Comparison of ENCODE assay signal across 25 cellular contexts in genomic region chr13:43293986-43294880, GRCh38.
"Had no signal": no experiment of that assay in that cellular context is flagged by ENCODE, and none has a peak within 500 bp of the region (broad histone marks: within the 10 kb centered on the region; RNA-seq: fewer than 3 reads in every experiment).

No MANE protein-coding gene starts in this region.

- H3K36me3 Mint-ChIP-seq: activated naive CD4-positive, alpha-beta T cell treated with anti-CD3 and anti-CD28 coated beads, Interleukin-2, amount 50 U/mL, for 72 hours; WTC11 had no signal

- H3K4me1 ChIP-seq: ascending aorta, Peyer's patch had no signal

- H3K27me3 ChIP-seq: ascending aorta, brain microvascular endothelial cell, cardiac muscle cell, Peyer's patch, SJSA1 had no signal

- H3K4me3 ChIP-seq: ascending aorta, cardiac muscle cell, Peyer's patch, SJSA1 had no signal

- H3K4me1 Mint-ChIP-seq: activated CD4-positive, alpha-beta T cell treated with anti-CD3 and anti-CD28 coated beads, Interleukin-2, amount 10 ng/mL, durations not matched to agents 24 days and 14 days; activated naive CD8-positive, alpha-beta T cell treated with anti-CD3 and anti-CD28 coated beads, Interleukin-2, amount 50 U/mL, for 24 hours had no signal

- H3K27ac ChIP-seq: ascending aorta, brain microvascular endothelial cell, cardiac muscle cell, Peyer's patch, SJSA1 had no signal

- H3K9me3 ChIP-seq: ascending aorta, Peyer's patch, SJSA1 had no signal

- H3K9me3 Mint-ChIP-seq: activated CD4-positive, alpha-beta T cell treated with anti-CD3 and anti-CD28 coated beads, Interleukin-2, amount 10 ng/mL, durations not matched to agents 24 days and 14 days; activated naive CD4-positive, alpha-beta T cell treated with anti-CD3 and anti-CD28 coated beads, Interleukin-2, amount 50 U/mL, for 72 hours; activated naive CD8-positive, alpha-beta T cell treated with anti-CD3 and anti-CD28 coated beads, Interleukin-2, amount 50 U/mL, for 24 hours; activated T-cell treated with anti-CD3 and anti-CD28 coated beads, Interleukin-2, amount 50 U/mL, for 4 hours; T-helper 1 cell treated with Interleukin-12 subunit alpha and Interleukin-12 subunit beta and Interleukin-4 antibody, amounts not matched to agents 30 μg/mL and 1 μg/mL, for 36 hours; WTC11 had no signal

- DNase-seq: activated CD4-positive, alpha-beta T cell treated with anti-CD3 and anti-CD28 coated beads for 1 hour; activated CD4-positive, alpha-beta T cell treated with anti-CD3 and anti-CD28 coated beads, Interleukin-2, amount 10 ng/mL, durations not matched to agents 24 days and 14 days; activated CD4-positive, alpha-beta T cell treated with anti-CD3 and anti-CD28 coated beads, Interleukin-2, amount 50 U/mL, for 48 hours; activated effector memory CD4-positive, alpha-beta T cell treated with anti-CD3 and anti-CD28 coated beads, Interleukin-2, amount 50 U/mL, for 16 hours; activated naive CD4-positive, alpha-beta T cell treated with Interleukin-2 at 50 U/mL for 16 hours; activated naive CD8-positive, alpha-beta T cell treated with anti-CD3 and anti-CD28 coated beads, Interleukin-2, amount 50 U/mL, for 24 hours; activated T-cell treated with anti-CD3 and anti-CD28 coated beads, Interleukin-2, amount 50 U/mL, for 4 hours; amniotic stem cell; brain microvascular endothelial cell; Kasumi-1; NCI-H1105 treated with DMSO at 0.1 percent for 48 hours; NCI-H1436 treated with DMSO at 0.1 percent for 48 hours; NCI-H187; NCI-H2081; NCI-H526; NK-92 treated with Interleukin-12 subunit alpha and Interleukin-12 subunit beta, amount 100 ng/mL, for 24 hours; OCI-M1; Peyer's patch; SHP77 had no signal

- H3K4me3 Mint-ChIP-seq: activated CD4-positive, alpha-beta T cell treated with anti-CD3 and anti-CD28 coated beads, Interleukin-2, amount 10 ng/mL, durations not matched to agents 24 days and 14 days; activated naive CD8-positive, alpha-beta T cell treated with anti-CD3 and anti-CD28 coated beads, Interleukin-2, amount 50 U/mL, for 24 hours; activated T-cell treated with anti-CD3 and anti-CD28 coated beads, Interleukin-2, amount 50 U/mL, for 4 hours; T-helper 1 cell treated with Interleukin-12 subunit alpha and Interleukin-12 subunit beta and Interleukin-4 antibody, amounts not matched to agents 30 μg/mL and 1 μg/mL, for 36 hours; WTC11 had no signal

- H3K36me3 ChIP-seq: ascending aorta, brain microvascular endothelial cell, cardiac muscle cell, Peyer's patch, SJSA1 had no signal

- H3K27ac Mint-ChIP-seq: activated CD4-positive, alpha-beta T cell treated with anti-CD3 and anti-CD28 coated beads, Interleukin-2, amount 10 ng/mL, durations not matched to agents 24 days and 14 days; activated naive CD4-positive, alpha-beta T cell treated with anti-CD3 and anti-CD28 coated beads, Interleukin-2, amount 50 U/mL, for 72 hours; activated naive CD8-positive, alpha-beta T cell treated with anti-CD3 and anti-CD28 coated beads, Interleukin-2, amount 50 U/mL, for 24 hours; T-helper 1 cell treated with Interleukin-12 subunit alpha and Interleukin-12 subunit beta and Interleukin-4 antibody, amounts not matched to agents 30 μg/mL and 1 μg/mL, for 36 hours; WTC11 had no signal
